ENCODE assay signal across 8 cellular contexts in genomic region chr20:38337561-38338140, GRCh38. TPM values are rescaled to one million over a fixed set of nuclear protein-coding genes. Genes with fewer than 3 reads are reported as not detected.
DNase-seq lines count a peak whose midpoint lies in the region; ATAC-seq and TF ChIP-seq lines count a peak whose summit lies in the region.

No MANE protein-coding gene starts in this region.

- peak; percentile 55 to 64 for ATAC-seq in right cardiac atrium
- ATAC-seq in GM18870 (IDR thresholded peaks at IDR 0.05; ENCODE audit: unreplicated experiment): no peak

- H3K9me3 ChIP-seq in right cardiac atrium (ENCODE audit: control insufficient read depth, low read length) (peaks cover 4% of the 10 kb centered on the region), uterus (no peaks in the 10 kb centered on the region)

- DNase-seq in A172 (ENCODE audit: low spot score) (peak; percentile 34), SW480 (ENCODE audit: low spot score) (peak; percentile 54), right cardiac atrium (peak; percentile 51 to 72 (median 68)), substantia nigra (lab: John Stamatoyannopoulos, UW) (peak in 31 of 49 donors; percentile 6 to 77 (median 18)), GM03348 (ENCODE audit: low spot score) (no peak), uterus (no peak)

- TF ChIP-seq CTCF in GM12875 (IDR thresholded peaks at IDR 0.05; ENCODE audit: borderline replicate concordance, insufficient read depth, low read depth, low read length) (peak; percentile 36; the same call in 1 of the 2 replicates), uterus (IDR thresholded peaks at IDR 0.05) (peak in 1 of 4 experiments; percentile 42)

- no peaks in the 10 kb centered on the region for H3K27me3 ChIP-seq in right cardiac atrium (ENCODE audit: control insufficient read depth, insufficient read depth)
- no peaks in the 10 kb centered on the region for H3K27me3 ChIP-seq in uterus

- no peaks in the 10 kb centered on the region for H3K4me1 ChIP-seq in right cardiac atrium (ENCODE audit: control insufficient read depth, insufficient read depth, low read length)
- H3K4me1 ChIP-seq in uterus: no peaks in the 10 kb centered on the region

- WGBS in right cardiac atrium: 42% methylated on average over 6 of the region's 6 CpGs

- intact Hi-C loops in right cardiac atrium (cut with DNase I) (no loop called here), uterus (cut with DNase I; ENCODE audit: low total_unique reads) (no loop called here)

- no peaks in the 10 kb centered on the region for H3K36me3 ChIP-seq in uterus

- no peak overlapping the region for H3K4me3 ChIP-seq in GM12875 (ENCODE audit: low read depth, low read length)
- no peak overlapping the region for H3K4me3 ChIP-seq in right cardiac atrium (ENCODE audit: low read length)
- H3K4me3 ChIP-seq in uterus: no peak overlapping the region

- TF ChIP-seq POLR2A in uterus (IDR thresholded peaks at IDR 0.05): no peak

- H3K27ac ChIP-seq in right cardiac atrium (ENCODE audit: low read length) (no peak overlapping the region), substantia nigra (ENCODE audit: low read depth, low read length, poor library complexity, severe bottlenecking) (peak overlapping the region; percentile 55), uterus (no peak overlapping the region)

RNA-seq across cellular contexts. Expression of gene LBP, which starts 8.6 kb away (rescaled TPM):
- total RNA-seq in A172 (2014; rRNA removed; shearing (Covaris generic)): 0.55 TPM in 1 of 2 replicates, not detected in the other
- total RNA-seq in right cardiac atrium (1 to 10 TPM in 3 of 4 donors, under 1 TPM in 1; 0.42 to 6.3 (median 2.1) TPM), uterus (not detected)
- polyA plus RNA-seq in right cardiac atrium: 0.84 TPM

RNA-seq across cellular contexts. Expression of gene BPI, which starts 33.7 kb away (rescaled TPM):
- total RNA-seq in A172 (2014; rRNA removed; shearing (Covaris generic)): not detected in 2 replicates
- total RNA-seq in right cardiac atrium (under 1 TPM; 0.20 to 0.71 (median 0.29) TPM), uterus (10 to 100 TPM in 1 of 4 donors, 1 to 10 TPM in 1, under 1 TPM in 1, not detected in 1; 0.27 to 11.5 (median 3.5) TPM)
- 0.07 TPM for polyA plus RNA-seq in right cardiac atrium

Comparison
In these comparisons a context has a peak if more than half of its experiments do, and no peak if none do; other contexts are left out.
1. DNase-seq: peak in A172 (single experiment), SW480 (single experiment), right cardiac atrium (3 of 3) and substantia nigra (31 of 49); none in GM03348 (single experiment) and uterus (0 of 2).